ENCODE assay signal across 1 cellular context in the genomic region with DNA sequence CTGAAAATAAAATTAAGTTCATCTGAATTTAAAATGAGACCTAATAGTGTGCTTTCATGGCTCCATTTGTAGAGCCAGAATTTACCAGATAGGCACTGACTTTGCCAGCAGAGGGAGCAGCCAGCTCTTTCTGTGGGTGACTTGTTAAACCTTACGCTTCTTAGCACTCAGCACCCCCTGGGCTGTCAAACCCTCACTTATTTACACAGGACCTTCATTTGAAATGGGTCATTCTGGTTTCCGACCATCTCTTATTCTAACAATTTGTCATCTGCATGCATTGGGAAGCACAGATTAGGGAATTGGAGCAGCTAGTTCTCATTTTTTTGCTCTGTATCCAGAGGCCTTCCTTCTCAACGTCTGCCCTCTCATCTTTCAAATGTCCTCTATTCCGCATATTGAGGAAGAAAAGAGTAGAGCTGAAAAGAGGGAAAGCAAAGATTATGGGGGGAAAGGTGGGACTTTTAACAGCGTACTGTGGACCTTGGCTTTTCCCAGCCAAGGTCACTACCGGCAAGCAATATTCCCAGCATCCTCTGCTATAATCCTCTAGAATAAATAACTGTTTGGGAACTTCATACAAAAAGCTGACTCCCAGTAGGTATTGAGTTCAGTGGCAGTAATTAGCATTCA.
TF ChIP-seq lines count a peak whose summit lies in the region.

No MANE protein-coding gene starts in this region.

TF ChIP-seq in IMR-90, 13 proteins besides CTCF, POLR2A, EP300 and RAD21:
- TF ChIP-seq SMC3 (IDR thresholded peaks at IDR 0.05; ENCODE audit: low read depth, low read length) (peak; percentile 53), NFE2L2 (IDR thresholded peaks at IDR 0.05; ENCODE audit: low read depth, low read length) (no peak)
